ENCODE assay signal across 31 cellular contexts in genomic region chr5:60184599-60184998, GRCh38.
A peak's percentile ranks its signal among the peaks of the same experiment; 100 is the strongest.
DNase-seq lines count a peak whose midpoint lies in the region; ATAC-seq and TF ChIP-seq lines count a peak whose summit lies in the region.
"Had no signal": no experiment of that assay in that cellular context is flagged by ENCODE, and none has a peak within 500 bp of the region (broad histone marks: within the 10 kb centered on the region; RNA-seq: fewer than 3 reads in every experiment).

No MANE protein-coding gene starts in this region.

- peak overlapping the region; percentile 25 for H3K27ac ChIP-seq in 22Rv1
- H3K27ac ChIP-seq: A549, esophagus squamous epithelium, SK-N-MC, testis had no signal

- peaks cover 7% of the 10 kb centered on the region for H3K9me3 Mint-ChIP-seq in mesothelial cell of epicardium
- H3K9me3 Mint-ChIP-seq: activated CD4-positive, alpha-beta memory T cell treated with anti-CD3 and anti-CD28 coated beads, Interleukin-2, amount 10 ng/mL, durations not matched to agents 7 days and 5 days; activated naive CD4-positive, alpha-beta T cell treated with anti-CD3 and anti-CD28 coated beads, Interleukin-2, amount 50 U/mL, for 24 hours; endodermal cell had no signal

- H3K4me3 Mint-ChIP-seq in mesothelial cell of epicardium, result no peak overlapping the region
- H3K4me3 Mint-ChIP-seq: activated CD4-positive, alpha-beta memory T cell treated with anti-CD3 and anti-CD28 coated beads, Interleukin-2, amount 10 ng/mL, durations not matched to agents 7 days and 5 days; activated naive CD4-positive, alpha-beta T cell treated with anti-CD3 and anti-CD28 coated beads, Interleukin-2, amount 50 U/mL, for 24 hours; activated T-helper 17 cell treated with anti-CD3 and anti-CD28 coated beads, Interleukin-2, amount 50 U/mL, for 72 hours; endodermal cell had no signal

- H3K27me3 Mint-ChIP-seq in mesothelial cell of epicardium (ENCODE audit: low read depth), result peaks cover 3% of the 10 kb centered on the region
- H3K27me3 Mint-ChIP-seq: activated CD4-positive, alpha-beta memory T cell treated with anti-CD3 and anti-CD28 coated beads, Interleukin-2, amount 10 ng/mL, durations not matched to agents 7 days and 5 days; activated naive CD4-positive, alpha-beta T cell treated with anti-CD3 and anti-CD28 coated beads, Interleukin-2, amount 50 U/mL, for 24 hours; activated T-helper 17 cell treated with anti-CD3 and anti-CD28 coated beads, Interleukin-2, amount 50 U/mL, for 72 hours; progenitor cell of endocrine pancreas had no signal

- peak overlapping the region; percentile 19 for H3K27ac Mint-ChIP-seq in mesothelial cell of epicardium
- H3K27ac Mint-ChIP-seq: activated CD4-positive, alpha-beta memory T cell treated with anti-CD3 and anti-CD28 coated beads, Interleukin-2, amount 10 ng/mL, durations not matched to agents 7 days and 5 days; activated naive CD4-positive, alpha-beta T cell treated with anti-CD3 and anti-CD28 coated beads, Interleukin-2, amount 50 U/mL, for 24 hours; activated T-helper 17 cell treated with anti-CD3 and anti-CD28 coated beads, Interleukin-2, amount 50 U/mL, for 72 hours; endodermal cell; progenitor cell of endocrine pancreas had no signal

- DNase-seq in M059J (ENCODE audit: low read depth) (peak; percentile 77), fibroblast of gingiva (ENCODE audit: low read depth) (peak; percentile 29), mesothelial cell of epicardium (ENCODE audit: low spot score in 2 of 2, unreplicated experiment in 2 of 2) (no peak), NCI-H2196 treated with DMSO at 0.1 percent for 48 hours (lab: John Stamatoyannopoulos, UW; ENCODE audit: unreplicated experiment) (no peak)
- DNase-seq: activated CD4-positive, alpha-beta memory T cell treated with anti-CD3 and anti-CD28 coated beads, Interleukin-2, amount 10 ng/mL, durations not matched to agents 7 days and 5 days; activated CD4-positive, CD25-positive, alpha-beta regulatory T cell treated with anti-CD3 and anti-CD28 coated beads, Interleukin-2, amount 50 U/mL, for 72 hours; activated CD8-positive, alpha-beta memory T cell treated with anti-CD3 and anti-CD28 coated beads, Interleukin-2, amount 50 U/mL, for 48 hours; Caco-2; cortex of kidney; DMS79; endodermal cell; esophagus squamous epithelium; glutamatergic neuron; islet precursor cell; KG1; NCI-H1417; NCI-H2029 treated with DMSO at 0.1 percent for 48 hours; NCI-H345; NCI-H748 treated with DMSO at 0.1 percent for 48 hours; RPMI8226; stimulated activated naive CD4-positive, alpha-beta T cell treated with Interleukin-2 at 50 U/mL for 16 hours; testis had no signal

- TF ChIP-seq CTCF in 22Rv1 (IDR thresholded peaks at IDR 0.05) (no peak), mesothelial cell of epicardium (IDR thresholded peaks at IDR 0.05; ENCODE audit: unreplicated experiment) (no peak)

- no peak for ATAC-seq in GM18907 (IDR thresholded peaks at IDR 0.05; ENCODE audit: unreplicated experiment)
- no peak for ATAC-seq in HG03108 (IDR thresholded peaks at IDR 0.05; ENCODE audit: unreplicated experiment)
- no peak for ATAC-seq in GM21825 (IDR thresholded peaks at IDR 0.05; ENCODE audit: unreplicated experiment)
- ATAC-seq: A549; activated T-helper 17 cell treated with anti-CD3 and anti-CD28 coated beads, Interleukin-2, amount 50 U/mL, for 72 hours had no signal

- peaks cover 27% of the 10 kb centered on the region for H3K4me1 Mint-ChIP-seq in mesothelial cell of epicardium
- H3K4me1 Mint-ChIP-seq: activated CD4-positive, alpha-beta memory T cell treated with anti-CD3 and anti-CD28 coated beads, Interleukin-2, amount 10 ng/mL, durations not matched to agents 7 days and 5 days; activated naive CD4-positive, alpha-beta T cell treated with anti-CD3 and anti-CD28 coated beads, Interleukin-2, amount 50 U/mL, for 24 hours; activated T-helper 17 cell treated with anti-CD3 and anti-CD28 coated beads, Interleukin-2, amount 50 U/mL, for 72 hours; endodermal cell had no signal

- H3K36me3 Mint-ChIP-seq in mesothelial cell of epicardium, result peaks cover 7% of the 10 kb centered on the region
- H3K36me3 Mint-ChIP-seq: activated naive CD4-positive, alpha-beta T cell treated with anti-CD3 and anti-CD28 coated beads, Interleukin-2, amount 50 U/mL, for 24 hours had no signal

Comparison
In these comparisons a context has a peak if more than half of its experiments do, and no peak if none do; other contexts are left out.
1. DNase-seq: peak in M059J (single experiment) and fibroblast of gingiva (single experiment); none in mesothelial cell of epicardium (0 of 2) and NCI-H2196 treated with DMSO at 0.1 percent for 48 hours (single experiment).